Comparison of ENCODE assay signal across 18 cellular contexts in genomic region chr12:108430245-108430644, GRCh38.
DNase-seq lines count a peak whose midpoint lies in the region; ATAC-seq and TF ChIP-seq lines count a peak whose summit lies in the region.
"Had no signal": no experiment of that assay in that cellular context is flagged by ENCODE, and none has a peak within 500 bp of the region (broad histone marks: within the 10 kb centered on the region; RNA-seq: fewer than 3 reads in every experiment).

No MANE protein-coding gene starts in this region.

- H3K27me3 ChIP-seq in fibroblast of lung (ENCODE audit: control insufficient read depth, insufficient read depth, low read length): no peaks in the 10 kb centered on the region
- peaks cover 0 to 10% (median 0%) of the 10 kb centered on the region in 4 donors for H3K27me3 ChIP-seq in esophagus muscularis mucosa
- H3K27me3 ChIP-seq: right lobe of liver had no signal

- CTCF ChIA-PET in HEK293 (lab: Yijun Ruan, JAX): interaction anchor here (0.6 kb wide), 1 partner anchor 18 kb away, joined by 4 read pairs; no protein-coding TSS in a partner anchor

- H2AFZ ChIP-seq in fibroblast of lung (ENCODE audit: low read length): no peak overlapping the region

- H3K36me3 ChIP-seq in HEK293 (ENCODE audit: control insufficient read depth in 2 of 2, insufficient read depth in 1 of 2, low read length in 2 of 2) (no peaks in the 10 kb centered on the region), fibroblast of lung (ENCODE audit: control insufficient read depth, insufficient read depth, low read length) (no peaks in the 10 kb centered on the region), esophagus muscularis mucosa (no peaks in the 10 kb centered on the region)
- H3K36me3 ChIP-seq: right lobe of liver, suprapubic skin had no signal

- H3K27ac ChIP-seq in HEK293 (ENCODE audit: extremely low read depth, low read depth, low read length) (no peak overlapping the region), fibroblast of lung (ENCODE audit: insufficient read depth, low read length) (no peak overlapping the region), esophagus muscularis mucosa (replicated peaks in 1 of 4) (no peak overlapping the region)
- H3K27ac ChIP-seq: right lobe of liver, suprapubic skin had no signal

- ATAC-seq in GM19395 (IDR thresholded peaks at IDR 0.05; ENCODE audit: unreplicated experiment) (no peak), HG03432 (IDR thresholded peaks at IDR 0.05; ENCODE audit: unreplicated experiment) (no peak)
- ATAC-seq: left lobe of liver, right lobe of liver, T-helper 17 cell had no signal

- H3K4me1 ChIP-seq in HEK293 (ENCODE audit: control insufficient read depth, insufficient read depth, low read length) (no peaks in the 10 kb centered on the region), fibroblast of lung (ENCODE audit: control insufficient read depth, extremely low read depth, insufficient read depth, low read length) (no peaks in the 10 kb centered on the region), esophagus muscularis mucosa (no peaks in the 10 kb centered on the region)
- H3K4me1 ChIP-seq: right lobe of liver, suprapubic skin had no signal

- WGBS in esophagus muscularis mucosa: 27% methylated on average over 6 of the region's 6 CpGs

- no peaks in the 10 kb centered on the region for H3K79me2 ChIP-seq in fibroblast of lung (ENCODE audit: control insufficient read depth, insufficient read depth, low read length)

- TF ChIP-seq EP300 in esophagus muscularis mucosa (IDR thresholded peaks at IDR 0.05): no peak

- no peak overlapping the region for H3K9ac ChIP-seq in fibroblast of lung (ENCODE audit: insufficient read depth, low read length)

- POLR2A ChIA-PET in HEK293 (lab: Yijun Ruan, JAX): no interaction called here

- intact Hi-C loops in esophagus muscularis mucosa (cut with DNase I): no loop called here

- no peaks in the 10 kb centered on the region for H4K20me1 ChIP-seq in fibroblast of lung (ENCODE audit: control insufficient read depth, extremely low read depth, insufficient read depth, low read length)

- peak; percentile 28 for DNase-seq in COLO668 (lab: John Stamatoyannopoulos, UW; ENCODE audit: unreplicated experiment)
- peak; percentile 61 to 81 for DNase-seq in NCI-H524 (lab: John Stamatoyannopoulos, UW)
- DNase-seq in fibroblast of lung (ENCODE audit: low read depth in 2 of 2): peak; percentile 8 to 18
- DNase-seq in effector CD4-positive, alpha-beta T cell: no peak
- no peak for DNase-seq in esophagus muscularis mucosa (ENCODE audit: extremely low spot score)
- DNase-seq: activated CD4-positive, alpha-beta T cell treated with anti-CD3 and anti-CD28 coated beads for 1 hour; activated CD8-positive, alpha-beta memory T cell treated with anti-CD3 and anti-CD28 coated beads, Interleukin-2, amount 50 U/mL, for 4 hours; activated naive CD4-positive, alpha-beta T cell; hypothalamus; NCI-H774; occipital lobe; right lobe of liver; T-helper 17 cell had no signal

- H3K4me3 ChIP-seq in HEK293 (ENCODE audit: low read depth, low read length) (no peak overlapping the region), fibroblast of lung (replicated peaks in 1 of 4; ENCODE audit: control extremely low read depth in 1 of 4, insufficient read depth in 1 of 4, low read depth in 3 of 4, low read length in 4 of 4) (no peak overlapping the region), esophagus muscularis mucosa (no peak overlapping the region)
- H3K4me3 ChIP-seq: right lobe of liver, suprapubic skin had no signal

- no peak overlapping the region for H3K4me2 ChIP-seq in fibroblast of lung (ENCODE audit: extremely low read depth, insufficient read depth, low read length)

- H3K9me3 ChIP-seq in HEK293 (ENCODE audit: control insufficient read depth, insufficient read depth, low read depth, low read length) (no peaks in the 10 kb centered on the region), fibroblast of lung (ENCODE audit: control insufficient read depth, insufficient read depth, low read depth, low read length) (no peaks in the 10 kb centered on the region), esophagus muscularis mucosa (no peaks in the 10 kb centered on the region)
- H3K9me3 ChIP-seq: right lobe of liver, suprapubic skin had no signal

- no peak for TF ChIP-seq POLR2A in esophagus muscularis mucosa (IDR thresholded peaks at IDR 0.05; ENCODE audit: low read depth)

- TF ChIP-seq CTCF in HEK293 (tag by site-specific recombination; IDR thresholded peaks at IDR 0.05) (no peak), fibroblast of lung (conservative IDR thresholded peaks at IDR 0.05 in 1 of 2, IDR thresholded peaks at IDR 0.05 in 1 of 2; ENCODE audit: low read depth in 1 of 2, low read length in 2 of 2) (no peak), esophagus muscularis mucosa (IDR thresholded peaks at IDR 0.05) (no peak)

TF ChIP-seq in HEK293, 187 proteins besides CTCF, POLR2A, EP300 and RAD21:
- TF ChIP-seq ZNF555 (tag by site-specific recombination; conservative IDR thresholded peaks at IDR 0.05): no peak
- TF ChIP-seq ZNF560 (tag by site-specific recombination; IDR thresholded peaks at IDR 0.05; ENCODE audit: borderline replicate concordance): no peak
- TF ChIP-seq ZNF677 (tag by site-specific recombination; IDR thresholded peaks at IDR 0.05): 0 out of 2 replicates have a peak, but pooled peaks have one; percentile 28
- TF ChIP-seq GLI2 (tag by site-specific recombination; IDR thresholded peaks at IDR 0.05; ENCODE audit: borderline replicate concordance, low read depth): no peak
- TF ChIP-seq ZNF624 (tag by site-specific recombination; IDR thresholded peaks at IDR 0.05): no peak
- no peak for TF ChIP-seq FEZF1 (tag by site-specific recombination; IDR thresholded peaks at IDR 0.05)

Comparison
In these comparisons a context has a peak if more than half of its experiments do, and no peak if none do; other contexts are left out.
1. DNase-seq: peak in COLO668 (single experiment), NCI-H524 (2 of 2) and fibroblast of lung (2 of 2); none in effector CD4-positive, alpha-beta T cell (single experiment) and esophagus muscularis mucosa (single experiment).